10 cellular contexts compared by ENCODE assay signal in the genomic region with DNA sequence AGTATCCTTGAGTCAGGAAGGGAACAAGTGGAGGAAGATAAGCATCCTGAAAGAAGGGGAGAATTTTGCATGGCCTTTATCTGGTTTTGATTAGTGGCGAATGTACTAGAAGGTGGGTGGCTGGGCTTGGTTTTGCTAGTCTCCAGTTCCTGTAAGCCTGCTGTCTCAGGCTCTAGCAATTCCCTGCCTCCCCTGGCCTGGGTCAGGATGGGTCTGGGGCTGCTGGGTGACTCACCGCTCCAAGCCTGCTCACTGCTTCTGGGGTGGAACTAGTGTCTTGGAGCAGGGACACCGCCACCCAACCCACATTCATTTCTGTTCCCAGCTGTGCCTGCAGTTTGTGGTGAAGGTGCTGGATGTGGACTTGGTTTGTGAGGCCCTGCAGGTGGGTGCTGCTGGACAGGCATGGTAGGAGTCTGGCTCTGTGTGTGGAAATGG. TPM values are rescaled to one million over a fixed set of nuclear protein-coding genes. Genes with fewer than 3 reads are reported as not detected.
DNase-seq lines count a peak whose midpoint lies in the region; ATAC-seq, FAIRE-seq and TF ChIP-seq lines count a peak whose summit lies in the region.
"Had no signal": no experiment of that assay in that cellular context is flagged by ENCODE, and none has a peak within 500 bp of the region (broad histone marks: within the 10 kb centered on the region; RNA-seq: fewer than 3 reads in every experiment).

No MANE protein-coding gene starts in this region.

- no peak overlapping the region for H2BK120ac ChIP-seq in H1 (replicated peaks; ENCODE audit: low read depth, low read length)

- H3K14ac ChIP-seq in H1 (ENCODE audit: insufficient read length) = no peak overlapping the region

- H3K79me1 ChIP-seq in H1 (ENCODE audit: low read depth, low read length) = no peaks in the 10 kb centered on the region

- no peaks in the 10 kb centered on the region for H3K27me3 ChIP-seq in OCI-LY3 (ENCODE audit: low read depth, low read length)
- H3K27me3 ChIP-seq in H1 (replicated peaks in 1 of 4; ENCODE audit: control insufficient read depth in 3 of 4, extremely low read depth in 1 of 4, insufficient read depth in 3 of 4, low read length in 3 of 4) = peaks cover 0 to 8% (median 1%) of the 10 kb centered on the region in 4 experiments; a peak in 4 of 7 replicates

- H3K4me2 ChIP-seq in OCI-LY3 (ENCODE audit: low read length) (peak overlapping the region; percentile 76), H1 (ENCODE audit: insufficient read depth in 1 of 2, low read depth in 2 of 2, low read length in 2 of 2) (no peak overlapping the region; a peak in 1 of 4 replicates)
- H3K4me2 ChIP-seq: KMS-11 had no signal

- peak; percentile 43 for DNase-seq in AG20443 (ENCODE audit: low spot score)
- DNase-seq in H1 (ENCODE audit: low read depth in 1 of 2, low spot score in 2 of 2) = no peak
- DNase-seq in nephron progenitor cell = no peak
- no peak for DNase-seq in NCI-H2029 treated with DMSO at 0.1 percent for 48 hours (lab: John Stamatoyannopoulos, UW)
- DNase-seq in activated gamma-delta T cell (lab: John Stamatoyannopoulos, UW) = no peak
- DNase-seq in NCI-H1436 treated with DMSO at 0.1 percent for 48 hours (lab: John Stamatoyannopoulos, UW) = no peak

- H3K9ac ChIP-seq in OCI-LY3 (ENCODE audit: low read length) = peak overlapping the region; percentile 94
- no peak overlapping the region; a peak in 1 of 7 replicates for H3K9ac ChIP-seq in H1 (replicated peaks in 1 of 4; ENCODE audit: extremely low read depth in 1 of 4, low read depth in 3 of 4, low read length in 3 of 4)
- H3K9ac ChIP-seq: KMS-11 had no signal

- H3K23me2 ChIP-seq in H1 (ENCODE audit: low read depth, low read length) = peaks cover 6% of the 10 kb centered on the region; the same call in 1 of the 2 replicates

- H2BK15ac ChIP-seq in H1 (ENCODE audit: low read length) = 0 out of 2 replicates have a peak overlapping the region, but pooled peaks have one; percentile 37

- H3K79me2 ChIP-seq in OCI-LY3 (ENCODE audit: low read length) (peaks cover 24% of the 10 kb centered on the region), H1 (ENCODE audit: control insufficient read depth in 1 of 2, insufficient read depth in 2 of 2, low read length in 2 of 2) (no peaks in the 10 kb centered on the region)

- FAIRE-seq in H1 (lab: Jason Lieb, UNC) = no peak

- H4K91ac ChIP-seq in H1 (replicated peaks; ENCODE audit: insufficient read length, low read length) = no peak overlapping the region

- peaks cover 73% of the 10 kb centered on the region for H3K4me1 Mint-ChIP-seq in nephron progenitor cell

- peak overlapping the region; percentile 8 for H3K4me3 Mint-ChIP-seq in nephron progenitor cell

- peak overlapping the region; percentile 69 for H3K27ac Mint-ChIP-seq in nephron progenitor cell

- TF ChIP-seq POLR2A in H1 (IDR thresholded peaks at IDR 0.05; ENCODE audit: control extremely low read depth in 1 of 2, low read depth in 2 of 2, low read length in 2 of 2) = no peak

- WGBS in H1 (ENCODE audit: extremely low coverage in 1 of 2, insufficient coverage in 1 of 2, insufficient read length in 1 of 2, insufficient replicate concordance in 2 of 2, low coverage in 1 of 2, low lambda C conversion rate in 2 of 2, missing lambda C conversion rate in 1 of 2), 2 experiments = 87% methylated on average over 3 of the region's 3 CpGs; no CpG with 5 or more reads in 1 of the 2 experiments

- no peak overlapping the region for H3K56ac ChIP-seq in H1 (replicated peaks; ENCODE audit: insufficient read length, low read depth, low read length)

- no peak for ATAC-seq in HG03520 (IDR thresholded peaks at IDR 0.05; ENCODE audit: unreplicated experiment)

- no peak overlapping the region for H3K4ac ChIP-seq in H1 (replicated peaks; ENCODE audit: insufficient read length, low read depth, low read length)

- H3K9me3 Mint-ChIP-seq in nephron progenitor cell = no peaks in the 10 kb centered on the region

- no peak overlapping the region for H2BK5ac ChIP-seq in H1 (ENCODE audit: low read depth, low read length)

- H3K9me3 ChIP-seq in OCI-LY3 (ENCODE audit: insufficient read depth, low read length) = no peaks in the 10 kb centered on the region
- no peaks in the 10 kb centered on the region for H3K9me3 ChIP-seq in H1 (ENCODE audit: insufficient read depth in 2 of 2, low read depth in 1 of 2, low read length in 1 of 2)
- H3K9me3 ChIP-seq: prostate gland had no signal

- H2AFZ ChIP-seq in OCI-LY3 (ENCODE audit: low read depth, low read length) = no peak overlapping the region
- no peak overlapping the region for H2AFZ ChIP-seq in H1 (ENCODE audit: low read length)

- no peak for TF ChIP-seq EP300 in H1 (IDR thresholded peaks at IDR 0.05; ENCODE audit: borderline replicate concordance in 1 of 2, low read depth in 2 of 2, low read length in 2 of 2)

- H3K36me3 Mint-ChIP-seq in nephron progenitor cell (ENCODE audit: low read depth) = peaks cover 14% of the 10 kb centered on the region

- H4K8ac ChIP-seq in H1 (ENCODE audit: extremely low read depth, insufficient read depth, low read length) = peak overlapping the region; percentile 38; the same call in 1 of the 2 replicates

- 0 out of 2 replicates have a peak overlapping the region, but pooled peaks have one; percentile 70 for H2BK12ac ChIP-seq in H1 (ENCODE audit: low read depth, low read length)

- H3K36me3 ChIP-seq in OCI-LY3 (replicated peaks; ENCODE audit: low read depth, low read length) (peaks cover 33% of the 10 kb centered on the region), H1 (ENCODE audit: control insufficient read depth in 2 of 4, insufficient read depth in 4 of 4, low read length in 3 of 4) (no peaks in the 10 kb centered on the region; a peak in 1 of 8 replicates)
- H3K36me3 ChIP-seq: prostate gland had no signal

- no peak overlapping the region; the same call in 1 of the 2 replicates for H2AK5ac ChIP-seq in H1 (ENCODE audit: low read depth, low read length)

- H3K4me1 ChIP-seq in OCI-LY3 (ENCODE audit: low read length) = peaks cover 55% of the 10 kb centered on the region
- peaks cover 10 to 38% (median 31%) of the 10 kb centered on the region in 4 experiments for H3K4me1 ChIP-seq in H1 (replicated peaks in 1 of 4; ENCODE audit: control insufficient read depth in 3 of 4, insufficient read depth in 4 of 4, low read length in 3 of 4)

- H4K5ac ChIP-seq in H1 (ENCODE audit: insufficient read length, low read depth, low read length) = no peak overlapping the region

- H3K18ac ChIP-seq in H1 (ENCODE audit: extremely low read depth, low read length) = no peak overlapping the region

- H3K4me3 ChIP-seq in OCI-LY3 (ENCODE audit: low read length) = peak overlapping the region; percentile 67
- H3K4me3 ChIP-seq in H1 (ENCODE audit: extremely low read depth in 1 of 4, insufficient read depth in 2 of 4, low read depth in 3 of 4, low read length in 4 of 4) = no peak overlapping the region
- H3K4me3 ChIP-seq: prostate gland had no signal

- H4K20me1 ChIP-seq in OCI-LY3 (ENCODE audit: insufficient read depth, low read length) (no peaks in the 10 kb centered on the region), H1 (replicated peaks in 1 of 2; ENCODE audit: control insufficient read depth in 1 of 2, insufficient read depth in 2 of 2, low read length in 2 of 2) (no peaks in the 10 kb centered on the region)

- TF ChIP-seq CTCF in OCI-LY3 (IDR thresholded peaks at IDR 0.05; ENCODE audit: low read depth, low read length) (no peak), H1 (IDR thresholded peaks at IDR 0.05; ENCODE audit: control extremely low read depth in 1 of 3, insufficient read depth in 1 of 3, low read depth in 1 of 3, low read length in 3 of 3) (no peak), nephron progenitor cell (IDR thresholded peaks at IDR 0.05) (no peak)

- CTCF ChIA-PET in H1 (lab: Charles Lee; ENCODE audit: partially characterized antibody) = interaction anchor here (1.3 to 6.0 kb wide), 4 partner anchors 12 to 24 kb away, joined by 6 to 51 read pairs (median 28); a partner anchor contains a TSS

- peak overlapping the region; percentile 43; the same call in 1 of the 2 replicates for H2BK20ac ChIP-seq in H1 (ENCODE audit: low read length)

- no peak for TF ChIP-seq RAD21 in H1 (IDR thresholded peaks at IDR 0.05 in 1 of 2, conservative IDR thresholded peaks at IDR 0.05 in 1 of 2; ENCODE audit: low read depth in 2 of 2, low read length in 2 of 2)

- H3K27ac ChIP-seq in OCI-LY3 (ENCODE audit: low read length) (peak overlapping the region; percentile 100), H1 (ENCODE audit: low read depth, low read length) (no peak overlapping the region)
- H3K27ac ChIP-seq: prostate gland had no signal

- H3K23ac ChIP-seq in H1 (ENCODE audit: insufficient read length) = no peak overlapping the region

- no peaks in the 10 kb centered on the region for H3K27me3 Mint-ChIP-seq in nephron progenitor cell (ENCODE audit: low read depth, poor library complexity)

- POLR2A ChIA-PET in H1 (lab: Charles Lee; ENCODE audit: partially characterized antibody) = interaction anchor here (1.2 to 19.2 kb wide), 8 partner anchors 6 to 175 kb away, joined by 3 to 547 read pairs (median 39); a partner anchor contains a TSS

RNA-seq across cellular contexts. Expression of a gene that starts 3.4 kb away (rescaled TPM):
- total RNA-seq in H1 (2021; fragmentation: NEBNext Ultra II Directional; extraction: Animal tissue kit (Norgen Biotek cat#: 25700)) = 1.1 and 1.5 TPM in 2 replicates
- polyA plus RNA-seq in H1 (2011; rRNA removed) = 1.1 and 1.6 TPM in 2 replicates
- polyA plus RNA-seq in H1 (2011; cell fraction: cytosol; rRNA removed) = 0.80 TPM
- 3.9 TPM for polyA plus RNA-seq in H1 (2011; cell fraction: nucleus; rRNA removed)
- 0.54 to 1.00 TPM (median 0.66 TPM) in 4 replicates for polyA plus RNA-seq in H1 (2012, experiment 1 of 2)
- polyA plus RNA-seq in H1 (2012, experiment 2 of 2) = 0.52 TPM
- polyA plus RNA-seq in H1 (2013, experiment 1 of 2) = 1.4 TPM
- 1.1 TPM for polyA plus RNA-seq in H1 (2013, experiment 2 of 2)
- polyA minus RNA-seq in H1 (2011; rRNA and poly(A)+ RNA removed) = 0.39 and 1.0 TPM in 2 replicates
- 1.1 TPM for polyA minus RNA-seq in H1 (2011; cell fraction: cytosol; rRNA and poly(A)+ RNA removed)
- polyA minus RNA-seq in H1 (2011; cell fraction: nucleus; rRNA and poly(A)+ RNA removed) = 2.0 TPM

RNA-seq across cellular contexts. Expression of a gene that starts 4.6 kb away (rescaled TPM):
- not detected in 2 replicates for total RNA-seq in H1 (2021; fragmentation: NEBNext Ultra II Directional; extraction: Animal tissue kit (Norgen Biotek cat#: 25700))
- polyA plus RNA-seq in H1 (2011; rRNA removed) = 0.19 and 0.29 TPM in 2 replicates
- 0.16 TPM for polyA plus RNA-seq in H1 (2011; cell fraction: cytosol; rRNA removed)
- polyA plus RNA-seq in H1 (2011; cell fraction: nucleus; rRNA removed) = not detected
- polyA plus RNA-seq in H1 (2012, experiment 1 of 2) = not detected in 4 replicates
- not detected for polyA plus RNA-seq in H1 (2012, experiment 2 of 2)
- not detected for polyA plus RNA-seq in H1 (2013, experiment 1 of 2)
- not detected for polyA plus RNA-seq in H1 (2013, experiment 2 of 2)
- not detected in 2 replicates for polyA minus RNA-seq in H1 (2011; rRNA and poly(A)+ RNA removed)
- polyA minus RNA-seq in H1 (2011; cell fraction: cytosol; rRNA and poly(A)+ RNA removed) = not detected
- polyA minus RNA-seq in H1 (2011; cell fraction: nucleus; rRNA and poly(A)+ RNA removed) = 4.1 TPM

RNA-seq across cellular contexts. Expression of a gene that starts 11.6 kb away (rescaled TPM):
- total RNA-seq in H1 (2021; fragmentation: NEBNext Ultra II Directional; extraction: Animal tissue kit (Norgen Biotek cat#: 25700)) = 7.9 and 9.7 TPM in 2 replicates
- polyA plus RNA-seq in H1 (2011; rRNA removed) = 12.3 and 21.9 TPM in 2 replicates
- 10.6 TPM for polyA plus RNA-seq in H1 (2011; cell fraction: cytosol; rRNA removed)
- 64.2 TPM for polyA plus RNA-seq in H1 (2011; cell fraction: nucleus; rRNA removed)
- 4.9 to 9.1 TPM (median 8.2 TPM) in 4 replicates for polyA plus RNA-seq in H1 (2012, experiment 1 of 2)
- 6.9 TPM for polyA plus RNA-seq in H1 (2012, experiment 2 of 2)
- 7.1 TPM for polyA plus RNA-seq in H1 (2013, experiment 1 of 2)
- polyA plus RNA-seq in H1 (2013, experiment 2 of 2) = 6.4 TPM
- 5.2 and 7.1 TPM in 2 replicates for polyA minus RNA-seq in H1 (2011; rRNA and poly(A)+ RNA removed)
- 3.7 TPM for polyA minus RNA-seq in H1 (2011; cell fraction: cytosol; rRNA and poly(A)+ RNA removed)
- 18.2 TPM for polyA minus RNA-seq in H1 (2011; cell fraction: nucleus; rRNA and poly(A)+ RNA removed)

RNA-seq across cellular contexts. Expression of a gene that starts 23.8 kb away (rescaled TPM):
- total RNA-seq in H1 (2021; fragmentation: NEBNext Ultra II Directional; extraction: Animal tissue kit (Norgen Biotek cat#: 25700)) = 0.80 and 1.4 TPM in 2 replicates
- polyA plus RNA-seq in H1 (2011; rRNA removed) = 0.76 and 0.86 TPM in 2 replicates
- 1.1 TPM for polyA plus RNA-seq in H1 (2011; cell fraction: cytosol; rRNA removed)
- polyA plus RNA-seq in H1 (2011; cell fraction: nucleus; rRNA removed) = 1.6 TPM
- 1.1 to 1.7 TPM (median 1.3 TPM) in 4 replicates for polyA plus RNA-seq in H1 (2012, experiment 1 of 2)
- polyA plus RNA-seq in H1 (2012, experiment 2 of 2) = 0.97 TPM
- polyA plus RNA-seq in H1 (2013, experiment 1 of 2) = 0.95 TPM
- 0.72 TPM for polyA plus RNA-seq in H1 (2013, experiment 2 of 2)
- 0.24 and 0.25 TPM in 2 replicates for polyA minus RNA-seq in H1 (2011; rRNA and poly(A)+ RNA removed)
- polyA minus RNA-seq in H1 (2011; cell fraction: cytosol; rRNA and poly(A)+ RNA removed) = not detected
- 0.90 TPM for polyA minus RNA-seq in H1 (2011; cell fraction: nucleus; rRNA and poly(A)+ RNA removed)
- total RNA-seq: prostate gland had no signal

RNA-seq across cellular contexts. Expression of a gene that starts 31.3 kb away (rescaled TPM):
- 1.2 and 1.5 TPM in 2 replicates for total RNA-seq in H1 (2021; fragmentation: NEBNext Ultra II Directional; extraction: Animal tissue kit (Norgen Biotek cat#: 25700))
- polyA plus RNA-seq in H1 (2011; rRNA removed) = 0.35 and 0.77 TPM in 2 replicates
- 0.47 TPM for polyA plus RNA-seq in H1 (2011; cell fraction: cytosol; rRNA removed)
- polyA plus RNA-seq in H1 (2011; cell fraction: nucleus; rRNA removed) = 2.4 TPM
- polyA plus RNA-seq in H1 (2012, experiment 1 of 2) = 0.30 to 0.71 TPM (median 0.52 TPM) in 4 replicates
- polyA plus RNA-seq in H1 (2012, experiment 2 of 2) = 0.18 TPM
- polyA plus RNA-seq in H1 (2013, experiment 1 of 2) = 0.30 TPM
- polyA plus RNA-seq in H1 (2013, experiment 2 of 2) = 0.24 TPM
- polyA minus RNA-seq in H1 (2011; rRNA and poly(A)+ RNA removed) = 0.15 and 0.25 TPM in 2 replicates
- polyA minus RNA-seq in H1 (2011; cell fraction: cytosol; rRNA and poly(A)+ RNA removed) = 1.9 TPM
- 1.5 TPM for polyA minus RNA-seq in H1 (2011; cell fraction: nucleus; rRNA and poly(A)+ RNA removed)
